Comparison of ENCODE assay signal across 8 cellular contexts in genomic region chr17:66301864-66302741, GRCh38. TPM values are rescaled to one million over a fixed set of nuclear protein-coding genes. Genes with fewer than 3 reads are reported as not detected.
A peak's percentile ranks its signal among the peaks of the same experiment; 100 is the strongest.
DNase-seq lines count a peak whose midpoint lies in the region; ATAC-seq and TF ChIP-seq lines count a peak whose summit lies in the region.

Gene PRKCA (plus strand): TSS chr17:66302613.

- peak; percentile 74 for DNase-seq in AG10803 (ENCODE audit: low read depth)
- peak; percentile 59 to 88 (median 85) for DNase-seq in Peyer's patch
- peak; percentile 58 for DNase-seq in fibroblast of mammary gland (ENCODE audit: low read depth)
- DNase-seq in naive thymus-derived CD4-positive, alpha-beta T cell, result peak; percentile 59 to 85 (median 71)
- peak; percentile 59 for DNase-seq in stimulated activated naive CD4-positive, alpha-beta T cell treated with Interleukin-2 at 50 U/mL for 16 hours (lab: John Stamatoyannopoulos, UW)

- H3K36me3 Mint-ChIP-seq in activated T-helper 17 cell treated with anti-CD3 and anti-CD28 coated beads, Interleukin-2, amount 50 U/mL, for 72 hours (ENCODE audit: low read depth), result peaks cover 43% of the 10 kb centered on the region
- peaks cover 6 to 26% (median 13%) of the 10 kb centered on the region in 5 donors for H3K36me3 Mint-ChIP-seq in naive thymus-derived CD4-positive, alpha-beta T cell

- peak in 1 of 2 donors; percentile 87 for TF ChIP-seq POLR2A in Peyer's patch (IDR thresholded peaks at IDR 0.05)

- peak within 1 kb of the TSS; percentile 85 for H3K4me3 ChIP-seq in AG10803 (ENCODE audit: low read length)
- H3K4me3 ChIP-seq in Peyer's patch, result peak within 1 kb of the TSS; percentile 59 to 85 (median 73)
- peak within 1 kb of the TSS; percentile 78 for H3K4me3 ChIP-seq in fibroblast of mammary gland (ENCODE audit: control insufficient read depth, low read depth, low read length)
- peak within 1 kb of the TSS; percentile 61 for H3K4me3 ChIP-seq in naive thymus-derived CD4-positive, alpha-beta T cell (ENCODE audit: low read length)

- intact Hi-C loops in naive thymus-derived CD4-positive, alpha-beta T cell (cut with micrococcal nuclease), result loop anchor here (1.0 to 5.0 kb wide), 12 partner anchors 16 to 1245 kb away; partner anchors contain the start of genes AXIN2 (in 1 of the 2), CEP112 (in 1 of the 2) and GNA13 (in 1 of the 2)

- H3K9me3 ChIP-seq in Peyer's patch, result no peaks in the 10 kb centered on the region
- H3K9me3 ChIP-seq in naive thymus-derived CD4-positive, alpha-beta T cell (ENCODE audit: control insufficient read depth in 2 of 3, low read length in 3 of 3), result no peaks in the 10 kb centered on the region

- POLR2A ChIA-PET in naive thymus-derived CD4-positive, alpha-beta T cell (lab: Charles Lee), result interaction anchor here (0.5 to 4.6 kb wide), 13 partner anchors 8 to 313 kb away, joined by 3 to 22 read pairs (median 5); no protein-coding TSS in a partner anchor

- H3K27me3 Mint-ChIP-seq in activated T-helper 17 cell treated with anti-CD3 and anti-CD28 coated beads, Interleukin-2, amount 50 U/mL, for 72 hours, result no peaks in the 10 kb centered on the region
- peaks cover 0 to 9% (median 0%) of the 10 kb centered on the region in 5 donors for H3K27me3 Mint-ChIP-seq in naive thymus-derived CD4-positive, alpha-beta T cell

- peaks cover 0 to 31% (median 4%) of the 10 kb centered on the region in 4 donors for H3K4me1 ChIP-seq in Peyer's patch
- H3K4me1 ChIP-seq in naive thymus-derived CD4-positive, alpha-beta T cell (ENCODE audit: control insufficient read depth in 2 of 2, insufficient read depth in 2 of 2, low read length in 2 of 2), result peaks cover 7 to 22% of the 10 kb centered on the region in 2 donors

- no peaks in the 10 kb centered on the region for H3K36me3 ChIP-seq in Peyer's patch
- H3K36me3 ChIP-seq in naive thymus-derived CD4-positive, alpha-beta T cell (ENCODE audit: control insufficient read depth in 2 of 3, insufficient read depth in 3 of 3, low read length in 3 of 3), result peaks cover 0 to 12% (median 0%) of the 10 kb centered on the region in 3 experiments

- no peaks in the 10 kb centered on the region for H3K9me3 Mint-ChIP-seq in activated T-helper 17 cell treated with anti-CD3 and anti-CD28 coated beads, Interleukin-2, amount 50 U/mL, for 72 hours
- peaks cover 0 to 3% (median 0%) of the 10 kb centered on the region in 11 donors for H3K9me3 Mint-ChIP-seq in naive thymus-derived CD4-positive, alpha-beta T cell

- H3K4me1 Mint-ChIP-seq in activated T-helper 17 cell treated with anti-CD3 and anti-CD28 coated beads, Interleukin-2, amount 50 U/mL, for 72 hours, result peaks cover 26% of the 10 kb centered on the region
- H3K4me1 Mint-ChIP-seq in naive thymus-derived CD4-positive, alpha-beta T cell, result peaks cover 29 to 69% (median 60%) of the 10 kb centered on the region in 7 donors

- H3K27ac ChIP-seq in Peyer's patch, result peak within 1 kb of the TSS; percentile 71 to 94 (median 74)
- peak within 1 kb of the TSS; percentile 75 for H3K27ac ChIP-seq in naive thymus-derived CD4-positive, alpha-beta T cell (ENCODE audit: low read depth, low read length)

- H3K27me3 ChIP-seq in Peyer's patch, result no peaks in the 10 kb centered on the region
- no peaks in the 10 kb centered on the region for H3K27me3 ChIP-seq in naive thymus-derived CD4-positive, alpha-beta T cell (ENCODE audit: control insufficient read depth in 2 of 2, insufficient read depth in 2 of 2, low read length in 2 of 2)

- TF ChIP-seq CTCF in AG10803 (conservative IDR thresholded peaks at IDR 0.05; ENCODE audit: low read length) (no peak), Peyer's patch (IDR thresholded peaks at IDR 0.05) (no peak), fibroblast of mammary gland (conservative IDR thresholded peaks at IDR 0.05; ENCODE audit: control insufficient read depth, insufficient read depth, low read depth, low read length) (no peak)

- peak within 1 kb of the TSS; percentile 98 for H3K4me3 Mint-ChIP-seq in activated T-helper 17 cell treated with anti-CD3 and anti-CD28 coated beads, Interleukin-2, amount 50 U/mL, for 72 hours
- peak within 1 kb of the TSS; percentile 96 to 100 (median 99) for H3K4me3 Mint-ChIP-seq in naive thymus-derived CD4-positive, alpha-beta T cell

- CTCF ChIA-PET in naive thymus-derived CD4-positive, alpha-beta T cell (lab: Charles Lee), result interaction anchor here (0.6 to 0.7 kb wide), 2 partner anchors 37 to 115 kb away, joined by 3 read pairs; no protein-coding TSS in a partner anchor

- peak within 1 kb of the TSS; percentile 90 for H3K27ac Mint-ChIP-seq in activated T-helper 17 cell treated with anti-CD3 and anti-CD28 coated beads, Interleukin-2, amount 50 U/mL, for 72 hours
- H3K27ac Mint-ChIP-seq in naive thymus-derived CD4-positive, alpha-beta T cell, result peak within 1 kb of the TSS; percentile 92 to 98 (median 96)

- ATAC-seq in GM19043 (IDR thresholded peaks at IDR 0.05; ENCODE audit: low read depth, unreplicated experiment) (peak; percentile 75), HG03460 (IDR thresholded peaks at IDR 0.05; ENCODE audit: unreplicated experiment) (peak; percentile 73)
- peak; percentile 69 for ATAC-seq in activated T-helper 17 cell treated with anti-CD3 and anti-CD28 coated beads, Interleukin-2, amount 50 U/mL, for 72 hours (replicated peaks)
- peak; percentile 91 for ATAC-seq in naive thymus-derived CD4-positive, alpha-beta T cell

RNA-seq across cellular contexts. Expression of gene PRKCA, which starts in this region (rescaled TPM):
- 10 to 100 TPM; 32.2 to 47.0 (median 43.5) TPM for total RNA-seq in Peyer's patch
- 10 to 100 TPM; 58.2 to 86.0 TPM for total RNA-seq in activated T-helper 17 cell treated with anti-CD3 and anti-CD28 coated beads, Interleukin-2, amount 50 U/mL, for 72 hours
- 100 to 1,000 TPM in 4 of 5 experiments, 10 to 100 TPM in 1; 94.1 to 186 (median 154) TPM for total RNA-seq in naive thymus-derived CD4-positive, alpha-beta T cell
- polyA plus RNA-seq in naive thymus-derived CD4-positive, alpha-beta T cell, result 1 to 10 TPM; 4.1 to 4.9 TPM

Comparison
In these comparisons a context has a peak if more than half of its experiments do, and no peak if none do; other contexts are left out.
1. Peak in every context shown above with its lines: DNase-seq, ATAC-seq, H3K4me3 ChIP-seq and H3K27ac ChIP-seq.